Comparison of ENCODE assay signal across 24 cellular contexts in the genomic region with DNA sequence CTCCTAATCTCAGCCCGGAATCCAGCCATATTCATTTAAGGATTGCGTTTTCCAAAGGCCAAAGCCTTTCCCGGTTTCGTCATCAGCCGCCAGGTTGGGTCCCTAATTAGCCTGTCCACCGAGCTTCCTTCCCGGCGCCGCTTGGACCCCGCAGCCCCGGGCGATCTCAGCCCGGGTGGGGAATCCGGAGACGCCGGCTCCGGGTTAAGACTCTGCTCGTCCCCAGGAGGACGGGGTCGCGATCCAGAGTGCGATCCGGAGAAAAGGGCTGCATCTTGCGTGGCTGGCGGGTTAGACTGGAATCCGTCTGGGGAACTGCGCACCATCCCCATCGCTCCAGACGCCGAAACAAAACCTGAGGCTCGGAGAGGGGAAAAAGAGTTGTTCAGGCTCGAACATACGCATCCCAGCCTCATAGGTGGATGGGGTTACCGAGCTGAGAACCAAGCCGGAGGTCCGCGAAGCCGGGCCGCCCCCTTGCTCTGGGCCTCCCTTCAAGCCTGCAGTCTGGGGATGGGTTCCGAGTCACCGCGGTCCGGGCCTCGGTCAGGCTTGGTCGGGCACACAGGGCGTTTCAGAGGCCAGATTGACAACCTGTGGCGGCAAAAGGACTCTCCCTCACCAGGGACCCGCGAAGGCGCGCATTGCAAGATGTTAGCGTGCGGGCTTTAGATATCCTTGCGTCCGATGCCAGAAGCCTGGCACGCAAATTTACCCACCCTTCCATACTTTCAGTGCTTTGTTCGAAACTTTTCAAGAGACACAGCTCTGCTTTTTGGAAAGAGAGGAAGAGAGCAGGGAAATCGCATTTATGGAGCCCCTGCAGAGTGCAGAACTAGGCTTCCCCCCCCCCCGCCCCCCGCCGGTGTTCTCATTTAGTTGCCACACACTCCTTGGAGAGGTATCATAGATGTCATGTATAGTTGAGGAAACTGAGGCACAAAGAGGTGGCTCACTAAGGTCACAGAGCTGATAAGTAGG. TPM values are rescaled to one million over a fixed set of nuclear protein-coding genes. Genes with fewer than 3 reads are reported as not detected.
A peak's percentile ranks its signal among the peaks of the same experiment; 100 is the strongest.
DNase-seq lines count a peak whose midpoint lies in the region; ATAC-seq and TF ChIP-seq lines count a peak whose summit lies in the region.
"Had no signal": no experiment of that assay in that cellular context is flagged by ENCODE, and none has a peak within 500 bp of the region (broad histone marks: within the 10 kb centered on the region; RNA-seq: fewer than 3 reads in every experiment).

No MANE protein-coding gene starts in this region.

- peak overlapping the region; percentile 61 for H3K9ac ChIP-seq in NT2/D1 (ENCODE audit: insufficient read length, low read depth)
- no peak overlapping the region for H3K9ac ChIP-seq in endodermal cell (ENCODE audit: extremely low read depth, low read length, poor library complexity, severe bottlenecking)

- H3K27ac Mint-ChIP-seq in endodermal cell: no peak overlapping the region
- peak overlapping the region; percentile 26 for H3K27ac Mint-ChIP-seq in stimulated activated naive B cell treated with anti-CD40 and anti-IgM and Interleukin-4, amounts not matched to agents 10 μg/mL and 1 μg/mL and 100 μg/mL, for 72 hours
- H3K27ac Mint-ChIP-seq: activated naive CD8-positive, alpha-beta T cell treated with anti-CD3 and anti-CD28 coated beads, Interleukin-2, amount 10 ng/mL, durations not matched to agents 7 days and 5 days; CD8-positive, alpha-beta memory T cell; dendritic cell treated with granulocyte-macrophage colony-stimulating factor and Interleukin-4, amounts not matched to agents 40 ng/mL and 50 ng/mL, for 4 days had no signal

- H3K4me1 Mint-ChIP-seq in endodermal cell: peaks cover 67% of the 10 kb centered on the region
- peaks cover 2 to 6% of the 10 kb centered on the region in 2 donors for H3K4me1 Mint-ChIP-seq in stimulated activated naive B cell treated with anti-CD40 and anti-IgM and Interleukin-4, amounts not matched to agents 10 μg/mL and 1 μg/mL and 100 μg/mL, for 72 hours
- H3K4me1 Mint-ChIP-seq: activated CD8-positive, alpha-beta memory T cell treated with anti-CD3 and anti-CD28 coated beads, Interleukin-2, amount 10 ng/mL, durations not matched to agents 7 days and 5 days; activated naive CD8-positive, alpha-beta T cell treated with anti-CD3 and anti-CD28 coated beads, Interleukin-2, amount 10 ng/mL, durations not matched to agents 7 days and 5 days; CD8-positive, alpha-beta memory T cell had no signal

- no peaks in the 10 kb centered on the region for H3K9me3 Mint-ChIP-seq in endodermal cell
- no peaks in the 10 kb centered on the region for H3K9me3 Mint-ChIP-seq in stimulated activated naive B cell treated with anti-CD40 and anti-IgM and Interleukin-4, amounts not matched to agents 10 μg/mL and 1 μg/mL and 100 μg/mL, for 72 hours
- H3K9me3 Mint-ChIP-seq: activated naive CD8-positive, alpha-beta T cell treated with anti-CD3 and anti-CD28 coated beads, Interleukin-2, amount 10 ng/mL, durations not matched to agents 7 days and 5 days; dendritic cell treated with granulocyte-macrophage colony-stimulating factor and Interleukin-4, amounts not matched to agents 40 ng/mL and 50 ng/mL, for 4 days had no signal

- H3K36me3 ChIP-seq in NT2/D1 (ENCODE audit: insufficient read depth, insufficient read length, low read length) (peaks cover 31% of the 10 kb centered on the region), endodermal cell (ENCODE audit: control insufficient read depth, insufficient read depth, low read length) (peaks cover 7% of the 10 kb centered on the region), mesodermal cell (ENCODE audit: control insufficient read depth, insufficient read depth, low read length) (peaks cover 54% of the 10 kb centered on the region)
- H3K36me3 ChIP-seq: upper lobe of right lung had no signal

- H3K27ac ChIP-seq in endodermal cell (ENCODE audit: low read depth, low read length): peak overlapping the region; percentile 91
- H3K27ac ChIP-seq in mesodermal cell (ENCODE audit: low read depth, low read length, severe bottlenecking): peak overlapping the region; percentile 92
- H3K27ac ChIP-seq: foreskin keratinocyte, upper lobe of right lung had no signal

- peak overlapping the region; percentile 32 for H3K4me3 ChIP-seq in NT2/D1 (ENCODE audit: insufficient read length, low read depth)
- peak overlapping the region; percentile 68 for H3K4me3 ChIP-seq in endodermal cell (ENCODE audit: low read length)
- H3K4me3 ChIP-seq in mesodermal cell (ENCODE audit: extremely low read depth, insufficient read depth, low read length, poor library complexity, severe bottlenecking): peak overlapping the region; percentile 95
- H3K4me3 ChIP-seq: upper lobe of right lung had no signal

- H3K9me3 ChIP-seq in NT2/D1 (ENCODE audit: insufficient read depth, low read length) (no peaks in the 10 kb centered on the region), endodermal cell (ENCODE audit: control insufficient read depth, low read length) (no peaks in the 10 kb centered on the region), mesodermal cell (ENCODE audit: control insufficient read depth, low read length) (no peaks in the 10 kb centered on the region)
- H3K9me3 ChIP-seq: upper lobe of right lung had no signal

- DNase-seq in NT2/D1 (ENCODE audit: low read depth, low spot score) (no peak), endodermal cell (peak; percentile 83)
- DNase-seq in stimulated activated naive B cell treated with anti-CD40 and anti-IgM and Interleukin-4, amounts not matched to agents 10 μg/mL and 1 μg/mL and 100 μg/mL, for 72 hours: no peak
- no peak for DNase-seq in activated CD4-positive, alpha-beta T cell treated with anti-CD3 and anti-CD28 coated beads, Interleukin-2, amount 50 U/mL, for 1 hour
- DNase-seq: activated CD4-positive, alpha-beta T cell treated with anti-CD3 and anti-CD28 coated beads for 4 hours; activated CD8-positive, alpha-beta memory T cell treated with anti-CD3 and anti-CD28 coated beads, Interleukin-2, amount 10 ng/mL, durations not matched to agents 7 days and 5 days; activated naive CD8-positive, alpha-beta T cell treated with anti-CD3 and anti-CD28 coated beads, Interleukin-2, amount 10 ng/mL, durations not matched to agents 7 days and 5 days; CD8-positive, alpha-beta memory T cell; DMS79 treated with DMSO at 0.1 percent for 48 hours; foreskin keratinocyte; hypothalamus; left cardiac atrium; midbrain; NCI-H1417 treated with DMSO at 0.1 percent for 48 hours; NCI-H2107; NCI-H510A treated with DMSO at 0.1 percent for 48 hours; stimulated activated CD4-positive, alpha-beta T cell treated with anti-CD3 and anti-CD28 coated beads, Interleukin-12 subunit alpha, Interleukin-12 subunit beta, amount 100 ng/mL, for 4 hours; SW 1271; upper lobe of right lung had no signal

- no peaks in the 10 kb centered on the region for H3K4me1 ChIP-seq in NT2/D1 (ENCODE audit: insufficient read depth, insufficient read length)
- H3K4me1 ChIP-seq in endodermal cell (ENCODE audit: control insufficient read depth, insufficient read depth, low read length): peaks cover 25% of the 10 kb centered on the region
- peaks cover 54% of the 10 kb centered on the region for H3K4me1 ChIP-seq in mesodermal cell (ENCODE audit: control insufficient read depth, insufficient read depth, low read length, poor library complexity, severe bottlenecking)
- H3K4me1 ChIP-seq: foreskin keratinocyte had no signal

- H3K4me3 Mint-ChIP-seq in endodermal cell: peak overlapping the region; percentile 45
- H3K4me3 Mint-ChIP-seq in stimulated activated naive B cell treated with anti-CD40 and anti-IgM and Interleukin-4, amounts not matched to agents 10 μg/mL and 1 μg/mL and 100 μg/mL, for 72 hours: no peak overlapping the region
- H3K4me3 Mint-ChIP-seq: activated CD8-positive, alpha-beta memory T cell treated with anti-CD3 and anti-CD28 coated beads, Interleukin-2, amount 10 ng/mL, durations not matched to agents 7 days and 5 days; activated naive CD8-positive, alpha-beta T cell treated with anti-CD3 and anti-CD28 coated beads, Interleukin-2, amount 10 ng/mL, durations not matched to agents 7 days and 5 days; CD8-positive, alpha-beta memory T cell; dendritic cell treated with granulocyte-macrophage colony-stimulating factor and Interleukin-4, amounts not matched to agents 40 ng/mL and 50 ng/mL, for 4 days had no signal

- H3K36me3 Mint-ChIP-seq in endodermal cell (ENCODE audit: low read depth): peaks cover 19% of the 10 kb centered on the region
- peaks cover 3 to 5% of the 10 kb centered on the region in 2 donors for H3K36me3 Mint-ChIP-seq in stimulated activated naive B cell treated with anti-CD40 and anti-IgM and Interleukin-4, amounts not matched to agents 10 μg/mL and 1 μg/mL and 100 μg/mL, for 72 hours
- H3K36me3 Mint-ChIP-seq: activated CD8-positive, alpha-beta memory T cell treated with anti-CD3 and anti-CD28 coated beads, Interleukin-2, amount 10 ng/mL, durations not matched to agents 7 days and 5 days; activated naive CD8-positive, alpha-beta T cell treated with anti-CD3 and anti-CD28 coated beads, Interleukin-2, amount 10 ng/mL, durations not matched to agents 7 days and 5 days; CD8-positive, alpha-beta memory T cell had no signal

- no peak for ATAC-seq in stimulated activated naive B cell treated with anti-CD40 and anti-IgM and Interleukin-4, amounts not matched to agents 10 μg/mL and 1 μg/mL and 100 μg/mL, for 72 hours (replicated peaks)
- ATAC-seq in HG02588 (IDR thresholded peaks at IDR 0.05; ENCODE audit: unreplicated experiment) (no peak), HG03571 (IDR thresholded peaks at IDR 0.05; ENCODE audit: unreplicated experiment) (no peak)
- ATAC-seq: activated CD8-positive, alpha-beta memory T cell treated with anti-CD3 and anti-CD28 coated beads, Interleukin-2, amount 10 ng/mL, durations not matched to agents 7 days and 5 days; foreskin keratinocyte; HepG2; left cardiac atrium; upper lobe of right lung had no signal

- TF ChIP-seq CTCF in endodermal cell (conservative IDR thresholded peaks at IDR 0.05): no peak

- WGBS in endodermal cell (ENCODE audit: insufficient coverage in 1 of 2, insufficient read length in 1 of 2), 2 experiments: 3 to 4% methylated on average over 30 to 61 of the region's 61 CpGs
- WGBS in mesodermal cell (ENCODE audit: insufficient coverage in 2 of 2), 2 experiments: 9 to 11% methylated on average over 54 to 57 of the region's 61 CpGs

- H3K27me3 ChIP-seq in NT2/D1 (ENCODE audit: insufficient read depth, insufficient read length) (peaks cover 75% of the 10 kb centered on the region), endodermal cell (ENCODE audit: control insufficient read depth, insufficient read depth, low read length, poor library complexity, severe bottlenecking) (peaks cover 100% of the 10 kb centered on the region)

- peaks cover 99% of the 10 kb centered on the region for H3K27me3 Mint-ChIP-seq in endodermal cell (ENCODE audit: insufficient read depth)
- peaks cover 77 to 89% of the 10 kb centered on the region in 2 donors for H3K27me3 Mint-ChIP-seq in stimulated activated naive B cell treated with anti-CD40 and anti-IgM and Interleukin-4, amounts not matched to agents 10 μg/mL and 1 μg/mL and 100 μg/mL, for 72 hours

RNA-seq across cellular contexts. Expression of gene MSX2, which starts 7.9 kb away (rescaled TPM):
- 10 to 100 TPM in 1 of 2 donors, 1 to 10 TPM in 1; 4.2 to 20.0 TPM for total RNA-seq in endodermal cell
- polyA plus RNA-seq in endodermal cell (2013, experiment 1 of 2): 53.7 TPM
- 58.1 TPM for polyA plus RNA-seq in endodermal cell (2013, experiment 2 of 2)
- 195 TPM for polyA plus RNA-seq in mesodermal cell (2013, experiment 1 of 2)
- 141 TPM for polyA plus RNA-seq in mesodermal cell (2013, experiment 2 of 2)
- total RNA-seq: activated CD8-positive, alpha-beta memory T cell treated with anti-CD3 and anti-CD28 coated beads, Interleukin-2, amount 10 ng/mL, durations not matched to agents 7 days and 5 days; activated naive CD8-positive, alpha-beta T cell treated with anti-CD3 and anti-CD28 coated beads, Interleukin-2, amount 10 ng/mL, durations not matched to agents 7 days and 5 days; CD8-positive, alpha-beta memory T cell; HepG2 had no signal
- polyA plus RNA-seq: CD8-positive, alpha-beta memory T cell; HepG2 had no signal

Comparison
In these comparisons a context has a peak if more than half of its experiments do, and no peak if none do; other contexts are left out.
1. H3K4me3 ChIP-seq: peak in every context shown above with its lines; median percentile 95 in mesodermal cell; 68 in endodermal cell; 32 in NT2/D1.